In genomic region chr20:62388839-62389600, GRCh38 we compare ENCODE assay signal across 12 cellular contexts. TPM values are rescaled to one million over a fixed set of nuclear protein-coding genes. Genes with fewer than 3 reads are reported as not detected.
DNase-seq lines count a peak whose midpoint lies in the region; ATAC-seq, FAIRE-seq and TF ChIP-seq lines count a peak whose summit lies in the region.
"Had no signal": no experiment of that assay in that cellular context is flagged by ENCODE, and none has a peak within 500 bp of the region (broad histone marks: within the 10 kb centered on the region; RNA-seq: fewer than 3 reads in every experiment).

No MANE protein-coding gene starts in this region.

- H3K18ac ChIP-seq in H9 (ENCODE audit: insufficient read length, low read depth, low read length): no peak overlapping the region

- H3K79me2 ChIP-seq in H9 (ENCODE audit: insufficient read depth, low read length): peaks cover 10% of the 10 kb centered on the region; the same call in 1 of the 2 replicates
- H3K79me2 ChIP-seq in keratinocyte (ENCODE audit: control insufficient read depth, insufficient read depth, low read length): peaks cover 55% of the 10 kb centered on the region

- no peak overlapping the region for H4K8ac ChIP-seq in H9 (replicated peaks; ENCODE audit: insufficient read length, low read depth, low read length)

- H2BK120ac ChIP-seq in H9 (ENCODE audit: low read depth, low read length, poor library complexity, severe bottlenecking): no peak overlapping the region

- peaks cover 14% of the 10 kb centered on the region for H3K23me2 ChIP-seq in H9 (ENCODE audit: insufficient read length, low read depth, low read length, poor library complexity, severe bottlenecking)

- H3K4me3 Mint-ChIP-seq in CD4-positive, alpha-beta memory T cell: peak overlapping the region; percentile 90 to 95 (median 91)
- H3K4me3 Mint-ChIP-seq in H9 (peak overlapping the region; percentile 89 to 97), T-helper 17 cell (peak overlapping the region; percentile 95)

- H3K4ac ChIP-seq in H9 (ENCODE audit: low read depth, low read length): no peak overlapping the region

- H2AFZ ChIP-seq in H9 (ENCODE audit: low read length) (no peak overlapping the region), keratinocyte (ENCODE audit: control insufficient read depth, low read length) (no peak overlapping the region)

- no peak overlapping the region for H3K23ac ChIP-seq in H9 (ENCODE audit: insufficient read length, low read depth, low read length)

- CTCF ChIA-PET in CD4-positive, alpha-beta memory T cell (lab: Charles Lee; ENCODE audit: partially characterized antibody): interaction anchor here (1.6 kb wide), 1 partner anchor 21 kb away, joined by 3 read pairs; no protein-coding TSS in a partner anchor

- H2BK12ac ChIP-seq in H9 (ENCODE audit: insufficient read length, low read depth, low read length): no peak overlapping the region

- H3K36me3 ChIP-seq in CD4-positive, alpha-beta memory T cell (ENCODE audit: insufficient read depth, low read length): peaks cover 36% of the 10 kb centered on the region
- peaks cover 22 to 25% of the 10 kb centered on the region in 2 experiments for H3K36me3 ChIP-seq in keratinocyte (ENCODE audit: control insufficient read depth in 2 of 2, extremely low read depth in 1 of 2, insufficient read depth in 2 of 2, low read length in 2 of 2)
- H3K36me3 ChIP-seq: prostate gland had no signal

- H3K79me1 ChIP-seq in H9 (ENCODE audit: insufficient read depth, low read depth, low read length, poor library complexity, severe bottlenecking): peaks cover 8% of the 10 kb centered on the region

- no peak overlapping the region for H3K14ac ChIP-seq in H9 (ENCODE audit: insufficient read depth, low read length)

- H3K9me1 ChIP-seq in keratinocyte (ENCODE audit: control insufficient read depth, extremely low read depth, insufficient read depth, low read length): no peaks in the 10 kb centered on the region

- H3T11ph ChIP-seq in H9 (ENCODE audit: low read length): no peak overlapping the region

- no peaks in the 10 kb centered on the region for H3K27me3 Mint-ChIP-seq in CD4-positive, alpha-beta memory T cell
- H3K27me3 Mint-ChIP-seq in H9 (ENCODE audit: low read depth) (peaks cover 2% of the 10 kb centered on the region; the same call in 1 of the 2 replicates), T-helper 17 cell (no peaks in the 10 kb centered on the region)

- no peak for DNase-seq in CD4-positive, alpha-beta memory T cell
- no peak for DNase-seq in H9
- no peak for DNase-seq in T-helper 17 cell
- no peak for DNase-seq in keratinocyte (ENCODE audit: low read depth, low spot score)
- no peak for DNase-seq in NCI-H1436 (lab: John Stamatoyannopoulos, UW)
- DNase-seq in NOMO-1 treated with DMSO at 0.1 percent for 48 hours (lab: John Stamatoyannopoulos, UW; ENCODE audit: unreplicated experiment): no peak
- DNase-seq in dedifferentiated amniotic fluid mesenchymal stem cell (ENCODE audit: extremely low spot score): no peak
- DNase-seq in amniotic stem cell (lab: John Stamatoyannopoulos, UW): no peak
- DNase-seq: activated effector memory CD4-positive, alpha-beta T cell treated with anti-CD3 and anti-CD28 coated beads, Interleukin-2, amount 50 U/mL, for 16 hours; effector memory CD4-positive, alpha-beta T cell; NCI-H187 had no signal

- peaks cover 20 to 50% (median 36%) of the 10 kb centered on the region in 4 donors for H3K4me1 Mint-ChIP-seq in CD4-positive, alpha-beta memory T cell
- peaks cover 20 to 27% of the 10 kb centered on the region in 2 experiments for H3K4me1 Mint-ChIP-seq in H9
- H3K4me1 Mint-ChIP-seq in T-helper 17 cell: peaks cover 23% of the 10 kb centered on the region

- H4K5ac ChIP-seq in H9 (ENCODE audit: insufficient read length, low read depth, low read length): no peak overlapping the region

- H4K91ac ChIP-seq in H9 (ENCODE audit: insufficient read length, low read depth, low read length): no peak overlapping the region

- no peak for FAIRE-seq in keratinocyte (lab: Jason Lieb, UNC)

- no peak overlapping the region for H2BK20ac ChIP-seq in H9 (ENCODE audit: low read depth, low read length, poor library complexity, severe bottlenecking)

- H3K4me2 ChIP-seq in H9 (ENCODE audit: insufficient read depth, insufficient read length, low read length) (no peak overlapping the region), keratinocyte (ENCODE audit: control insufficient read depth, extremely low read depth, insufficient read depth, low read depth, low read length) (no peak overlapping the region)

- H3K56ac ChIP-seq in H9 (ENCODE audit: insufficient read length, low read depth, low read length): no peak overlapping the region

- H3K9me3 ChIP-seq in CD4-positive, alpha-beta memory T cell (ENCODE audit: control insufficient read depth in 1 of 2, low read length in 2 of 2): no peaks in the 10 kb centered on the region
- H3K9me3 ChIP-seq in H9 (ENCODE audit: control insufficient read depth, low read depth, low read length): no peaks in the 10 kb centered on the region
- no peaks in the 10 kb centered on the region for H3K9me3 ChIP-seq in T-helper 17 cell (ENCODE audit: control insufficient read depth, low read length, poor library complexity, severe bottlenecking)
- no peaks in the 10 kb centered on the region for H3K9me3 ChIP-seq in keratinocyte (ENCODE audit: control insufficient read depth, low read depth, low read length)
- H3K9me3 ChIP-seq: prostate gland had no signal

- H3K27ac Mint-ChIP-seq in CD4-positive, alpha-beta memory T cell: peak overlapping the region in 5 of 7 donors; percentile 17 to 93 (median 81)
- peak overlapping the region in 2 of 3 experiments; percentile 73 to 86; a peak in 2 of 7 replicates for H3K27ac Mint-ChIP-seq in H9
- H3K27ac Mint-ChIP-seq in T-helper 17 cell: peak overlapping the region; percentile 82

- dilution Hi-C loops in keratinocyte (cut with MboI; ENCODE audit: extremely low pct_ligation_motif_present, low sequenced_read_pairs): no loop called here

- no peak overlapping the region for H2BK5ac ChIP-seq in H9 (ENCODE audit: insufficient read length, low read length)

- POLR2A ChIA-PET in CD4-positive, alpha-beta memory T cell (lab: Charles Lee; ENCODE audit: partially characterized antibody): interaction anchor here (1.6 kb wide), 1 partner anchor 18 kb away, joined by 4 read pairs; the partner anchor contains the start of gene CABLES2

- H3K9ac ChIP-seq in H9 (ENCODE audit: extremely low read depth, insufficient read length, low read length) (no peak overlapping the region), keratinocyte (ENCODE audit: control insufficient read depth, extremely low read depth, insufficient read depth, low read length) (no peak overlapping the region)

- peaks cover 14 to 45% of the 10 kb centered on the region in 2 donors for H3K36me3 Mint-ChIP-seq in CD4-positive, alpha-beta memory T cell
- H3K36me3 Mint-ChIP-seq in H9 (ENCODE audit: insufficient read depth in 1 of 3, low read depth in 3 of 3) (peaks cover 25 to 38% (median 34%) of the 10 kb centered on the region in 3 experiments; a peak in 6 of 7 replicates), T-helper 17 cell (ENCODE audit: low read depth) (no peaks in the 10 kb centered on the region)

- H3K4me3 ChIP-seq in CD4-positive, alpha-beta memory T cell (ENCODE audit: low read length in 2 of 2): no peak overlapping the region
- H3K4me3 ChIP-seq in keratinocyte (ENCODE audit: control insufficient read depth in 2 of 3, extremely low read depth in 1 of 3, insufficient read depth in 2 of 3, low read depth in 1 of 3, low read length in 3 of 3): no peak overlapping the region
- H3K4me3 ChIP-seq: prostate gland had no signal

- no CpG with 5 or more reads among the region's 11 CpGs for WGBS in H9 (ENCODE audit: extremely low coverage, insufficient read length, low lambda C conversion rate)

- no peak for ATAC-seq in T-helper 17 cell

- H4K20me1 ChIP-seq in H9 (ENCODE audit: control insufficient read depth, insufficient read depth, insufficient read length): no peaks in the 10 kb centered on the region
- peaks cover 10% of the 10 kb centered on the region for H4K20me1 ChIP-seq in keratinocyte (ENCODE audit: control insufficient read depth, extremely low read depth, insufficient read depth, low read length)

- intact Hi-C loops in CD4-positive, alpha-beta memory T cell (cut with micrococcal nuclease): loop anchor here (5.0 to 10.0 kb wide), 4 partner anchors 207 to 406 kb away; partner anchors contain the start of genes LSM14B, MRGBP, MTG2 and TAF4

- H3K27me3 ChIP-seq in CD4-positive, alpha-beta memory T cell (ENCODE audit: insufficient read depth, low read length): no peaks in the 10 kb centered on the region
- H3K27me3 ChIP-seq in H9 (ENCODE audit: insufficient read depth, low read length): no peaks in the 10 kb centered on the region
- H3K27me3 ChIP-seq in keratinocyte (ENCODE audit: control insufficient read depth, extremely low read depth, insufficient read depth, low read length): no peaks in the 10 kb centered on the region

- H3K27ac ChIP-seq in CD4-positive, alpha-beta memory T cell (ENCODE audit: low read depth, low read length): no peak overlapping the region
- H3K27ac ChIP-seq in H9 (ENCODE audit: insufficient read length, low read depth, low read length) (no peak overlapping the region), keratinocyte (ENCODE audit: control insufficient read depth, insufficient read depth, low read length) (no peak overlapping the region)
- H3K27ac ChIP-seq: prostate gland had no signal

- peak; percentile 36; the same call in 2 of the 3 replicates for TF ChIP-seq CTCF in H9 (conservative IDR thresholded peaks at IDR 0.05)
- peak in 2 of 3 experiments; percentile 4 to 28 for TF ChIP-seq CTCF in keratinocyte (optimal IDR thresholded peaks at IDR 0.05 in 1 of 3, IDR thresholded peaks at IDR 0.05 in 1 of 3, conservative IDR thresholded peaks at IDR 0.05 in 1 of 3; ENCODE audit: extremely low read depth in 1 of 3, insufficient read depth in 2 of 3, low read length in 3 of 3)

- no peak overlapping the region for H2AK5ac ChIP-seq in H9 (ENCODE audit: insufficient read length, low read length)

- peaks cover 36% of the 10 kb centered on the region for H3K4me1 ChIP-seq in CD4-positive, alpha-beta memory T cell (ENCODE audit: insufficient read depth, low read length)
- H3K4me1 ChIP-seq in H9 (ENCODE audit: insufficient read depth, low read length) (no peaks in the 10 kb centered on the region), keratinocyte (ENCODE audit: control insufficient read depth, extremely low read depth, insufficient read depth, low read length) (peaks cover 18% of the 10 kb centered on the region)

- no peaks in the 10 kb centered on the region for H3K9me3 Mint-ChIP-seq in CD4-positive, alpha-beta memory T cell
- no peaks in the 10 kb centered on the region; a peak in 2 of 5 replicates for H3K9me3 Mint-ChIP-seq in H9

- H2BK15ac ChIP-seq in H9 (ENCODE audit: low read depth, low read length): no peak overlapping the region

RNA-seq across cellular contexts. Expression of gene RPS21, which starts 2.1 kb away (rescaled TPM):
- total RNA-seq in CD4-positive, alpha-beta memory T cell: 1,000 to 10,000 TPM; 3,142 to 3,368 TPM
- 1,000 to 10,000 TPM; 1,968 to 2,753 TPM for polyA plus RNA-seq in CD4-positive, alpha-beta memory T cell
- 1,715 and 1,736 TPM in 2 replicates for total RNA-seq in H9 (2021)
- total RNA-seq in T-helper 17 cell: 1,000 to 10,000 TPM; 2,821 to 2,836 TPM
- polyA plus RNA-seq in keratinocyte: 2,971 to 5,490 TPM (median 3,874 TPM) in 3 replicates
- 984 TPM for polyA plus RNA-seq in keratinocyte (2011; ENCODE audit: low read depth)
- 1,407 and 2,786 TPM in 2 replicates for polyA plus RNA-seq in keratinocyte (2011; cell fraction: cytosol; rRNA removed)
- polyA plus RNA-seq in keratinocyte (2011; cell fraction: nucleus; rRNA removed): 1,324 and 1,818 TPM in 2 replicates
- polyA plus RNA-seq in keratinocyte (2012; ENCODE audit: low replicate concordance): 3,853 and 4,653 TPM in 2 replicates
- 724 to 1,431 TPM (median 1,117 TPM) in 3 replicates for polyA minus RNA-seq in keratinocyte
- polyA minus RNA-seq in keratinocyte (2011; cell fraction: cytosol; rRNA and poly(A)+ RNA removed): 1,444 TPM
- polyA minus RNA-seq in keratinocyte (2011; cell fraction: nucleus; rRNA and poly(A)+ RNA removed): 353 and 441 TPM in 2 replicates

RNA-seq across cellular contexts. Expression of gene CABLES2, which starts 18.1 kb away (rescaled TPM):
- total RNA-seq in CD4-positive, alpha-beta memory T cell: 1 to 10 TPM; 5.9 to 7.5 TPM
- 1 to 10 TPM in 1 of 2 donors, under 1 TPM in 1; 0.45 to 1.8 TPM for polyA plus RNA-seq in CD4-positive, alpha-beta memory T cell
- total RNA-seq in H9 (2021): 10.8 and 11.0 TPM in 2 replicates
- 1 to 10 TPM; 4.5 to 5.6 TPM for total RNA-seq in T-helper 17 cell
- polyA plus RNA-seq in keratinocyte: 1.9 to 4.6 TPM (median 2.2 TPM) in 3 replicates
- polyA plus RNA-seq in keratinocyte (2011; ENCODE audit: low read depth): 2.3 TPM
- 2.5 and 3.3 TPM in 2 replicates for polyA plus RNA-seq in keratinocyte (2011; cell fraction: cytosol; rRNA removed)
- polyA plus RNA-seq in keratinocyte (2011; cell fraction: nucleus; rRNA removed): 3.8 and 4.1 TPM in 2 replicates
- 2.5 and 4.4 TPM in 2 replicates for polyA plus RNA-seq in keratinocyte (2012; ENCODE audit: low replicate concordance)
- polyA minus RNA-seq in keratinocyte: 3.0 to 5.1 TPM (median 3.0 TPM) in 3 replicates
- polyA minus RNA-seq in keratinocyte (2011; cell fraction: cytosol; rRNA and poly(A)+ RNA removed): 3.1 TPM
- 2.1 and 2.3 TPM in 2 replicates for polyA minus RNA-seq in keratinocyte (2011; cell fraction: nucleus; rRNA and poly(A)+ RNA removed)

RNA-seq across cellular contexts. Expression of gene LAMA5, which starts 21.9 kb away (rescaled TPM):
- total RNA-seq in CD4-positive, alpha-beta memory T cell: under 1 TPM in 1 of 2 experiments, not detected in 1; 0.49 TPM
- polyA plus RNA-seq in CD4-positive, alpha-beta memory T cell: not detected
- 200 and 201 TPM in 2 replicates for total RNA-seq in H9 (2021)
- under 1 TPM; 0.50 to 0.72 TPM for total RNA-seq in T-helper 17 cell
- polyA plus RNA-seq in keratinocyte: 6.9 to 17.9 TPM (median 8.7 TPM) in 3 replicates
- polyA plus RNA-seq in keratinocyte (2011; ENCODE audit: low read depth): 51.0 TPM
- 1.6 and 8.1 TPM in 2 replicates for polyA plus RNA-seq in keratinocyte (2011; cell fraction: cytosol; rRNA removed)
- 101 and 177 TPM in 2 replicates for polyA plus RNA-seq in keratinocyte (2011; cell fraction: nucleus; rRNA removed)
- 54.5 and 61.7 TPM in 2 replicates for polyA plus RNA-seq in keratinocyte (2012; ENCODE audit: low replicate concordance)
- polyA minus RNA-seq in keratinocyte: 24.2 to 50.5 TPM (median 24.6 TPM) in 3 replicates
- polyA minus RNA-seq in keratinocyte (2011; cell fraction: cytosol; rRNA and poly(A)+ RNA removed): 43.2 TPM
- polyA minus RNA-seq in keratinocyte (2011; cell fraction: nucleus; rRNA and poly(A)+ RNA removed): 183 and 196 TPM in 2 replicates

RNA-seq across cellular contexts. Expression of gene RBBP8NL, which starts 38.3 kb away (rescaled TPM):
- total RNA-seq in CD4-positive, alpha-beta memory T cell: not detected
- polyA plus RNA-seq in CD4-positive, alpha-beta memory T cell: not detected
- total RNA-seq in H9 (2021) (0.20 and 0.28 TPM in 2 replicates), T-helper 17 cell (not detected)
- polyA plus RNA-seq in keratinocyte: 0.05 to 0.26 TPM (median 0.13 TPM) in 3 replicates
- 0.27 TPM for polyA plus RNA-seq in keratinocyte (2011; ENCODE audit: low read depth)
- polyA plus RNA-seq in keratinocyte (2011; cell fraction: cytosol; rRNA removed): 0.02 and 0.06 TPM in 2 replicates
- polyA plus RNA-seq in keratinocyte (2011; cell fraction: nucleus; rRNA removed): 0.08 and 0.28 TPM in 2 replicates
- polyA plus RNA-seq in keratinocyte (2012; ENCODE audit: low replicate concordance): 0.07 and 0.23 TPM in 2 replicates
- not detected in 3 replicates for polyA minus RNA-seq in keratinocyte
- not detected for polyA minus RNA-seq in keratinocyte (2011; cell fraction: cytosol; rRNA and poly(A)+ RNA removed)
- polyA minus RNA-seq in keratinocyte (2011; cell fraction: nucleus; rRNA and poly(A)+ RNA removed): 0.21 TPM in 1 of 2 replicates, not detected in the other

Comparison
In these comparisons a context has a peak if more than half of its experiments do, and no peak if none do; other contexts are left out.
1. RNA of gene LAMA5, which starts 21.9 kb away (total RNA-seq): 200 to 201 TPM in H9; 0.50 to 0.72 TPM in T-helper 17 cell and 0.49 TPM in CD4-positive, alpha-beta memory T cell; every median in the first group is over 100 times any median in the second.
2. Peak in every context shown above with its lines, with median percentiles within 50 percentile points of each other: H3K27ac Mint-ChIP-seq and H3K4me3 Mint-ChIP-seq.